8 cellular contexts compared by ENCODE assay signal in the genomic region with DNA sequence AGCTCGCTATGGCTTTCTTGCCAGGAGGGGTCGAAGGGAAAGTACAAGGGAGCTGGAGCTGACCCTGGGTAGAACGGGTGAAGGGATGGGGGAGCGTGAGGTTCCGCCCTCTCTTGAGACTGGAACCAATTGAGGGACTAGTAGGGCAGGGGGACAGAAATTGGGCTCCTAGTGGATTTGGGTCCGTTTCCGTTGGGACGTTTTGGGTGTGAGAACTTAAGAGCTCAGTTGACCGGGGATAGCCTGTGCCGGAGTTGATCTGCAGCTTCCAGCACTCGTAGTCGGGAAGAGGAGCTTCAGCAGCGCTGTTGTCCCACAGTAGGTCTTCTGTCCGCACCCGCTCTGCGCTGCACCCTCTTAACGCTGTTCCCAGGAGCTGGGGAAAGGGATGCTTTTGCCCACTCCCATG. TPM values are rescaled to one million over a fixed set of nuclear protein-coding genes. Genes with fewer than 3 reads are reported as not detected.
A peak's percentile ranks its signal among the peaks of the same experiment; 100 is the strongest.
DNase-seq lines count a peak whose midpoint lies in the region; ATAC-seq, FAIRE-seq and TF ChIP-seq lines count a peak whose summit lies in the region.

No MANE protein-coding gene starts in this region.

- FAIRE-seq in kidney (lab: Jason Lieb, UNC): no peak

- H3K27ac ChIP-seq in GM23248 (peak overlapping the region; percentile 44), OCI-LY7 (ENCODE audit: low read depth, low read length, poor library complexity, severe bottlenecking) (peak overlapping the region; percentile 69), kidney (ENCODE audit: low read depth in 2 of 2, low read length in 2 of 2) (peak overlapping the region in 1 of 2 donors; percentile 75)

- DNase-seq in COLO668 (lab: John Stamatoyannopoulos, UW; ENCODE audit: unreplicated experiment) (peak; percentile 22), GM23248 (peak; percentile 56), OCI-LY7 (ENCODE audit: low spot score) (peak; percentile 49), cardiac fibroblast (ENCODE audit: low read depth in 2 of 2) (peak; percentile 31 to 42), kidney (no peak), KG1 (lab: John Stamatoyannopoulos, UW) (no peak)
- peak in 1 of 2 donors; percentile 62 for DNase-seq in stimulated activated effector memory CD8-positive, alpha-beta T cell treated with anti-CD3 and anti-CD28 coated beads, Interleukin-12 subunit alpha, Interleukin-12 subunit beta, amount 100 ng/mL, for 72 hours (ENCODE audit: low spot score in 2 of 2)

- peak; percentile 42 for ATAC-seq in stimulated activated effector memory CD8-positive, alpha-beta T cell treated with anti-CD3 and anti-CD28 coated beads, Interleukin-12 subunit alpha, Interleukin-12 subunit beta, amount 100 ng/mL, for 72 hours
- no peak for ATAC-seq in GM19452 (IDR thresholded peaks at IDR 0.05; ENCODE audit: unreplicated experiment)

- whole genome bisulfite sequencing in GM23248 (ENCODE audit: low coverage in 1 of 2, low lambda C conversion rate in 2 of 2, missing lambda C conversion rate in 2 of 2), 2 experiments: 0 to 3% methylated on average over 16 to 17 of the region's 17 CpGs

- peak overlapping the region; percentile 86 for H3K9ac ChIP-seq in GM23248
- H3K9ac ChIP-seq in kidney (ENCODE audit: low read length in 2 of 2): peak overlapping the region; percentile 90 to 93

- POLR2A ChIA-PET in OCI-LY7 (lab: Charles Lee): interaction anchor here (0.5 to 2.2 kb wide), 12 partner anchors 10 to 681 kb away, joined by 3 to 16 read pairs (median 5); a partner anchor contains a TSS

- H3K27me3 ChIP-seq in GM23248 (replicated peaks; ENCODE audit: insufficient read depth): no peaks in the 10 kb centered on the region

- H3K9me3 ChIP-seq in GM23248 (ENCODE audit: low read depth): no peaks in the 10 kb centered on the region
- no peaks in the 10 kb centered on the region for H3K9me3 ChIP-seq in OCI-LY7 (ENCODE audit: low read length)
- no peaks in the 10 kb centered on the region for H3K9me3 ChIP-seq in kidney (ENCODE audit: control insufficient read depth in 1 of 2, low read length in 2 of 2)

- H3K9me2 ChIP-seq in GM23248 (ENCODE audit: insufficient read depth) (no peaks in the 10 kb centered on the region), OCI-LY7 (ENCODE audit: insufficient read depth, low read length) (no peaks in the 10 kb centered on the region)

- peaks cover 57% of the 10 kb centered on the region for H3K4me1 Mint-ChIP-seq in stimulated activated effector memory CD8-positive, alpha-beta T cell treated with anti-CD3 and anti-CD28 coated beads, Interleukin-12 subunit alpha, Interleukin-12 subunit beta, amount 100 ng/mL, for 72 hours

- CTCF ChIA-PET in OCI-LY7 (lab: Charles Lee; ENCODE audit: unreplicated experiment): interaction anchor here (1.1 kb wide), 1 partner anchor 11 kb away, joined by 4 read pairs; no protein-coding TSS in a partner anchor

- H2AFZ ChIP-seq in GM23248 (peak overlapping the region; percentile 90), OCI-LY7 (ENCODE audit: low read length) (peak overlapping the region; percentile 88)

- H3K36me3 ChIP-seq in GM23248 (ENCODE audit: low read depth): peaks cover 4% of the 10 kb centered on the region; the same call in 1 of the 2 replicates
- peaks cover 44% of the 10 kb centered on the region for H3K36me3 ChIP-seq in OCI-LY7 (ENCODE audit: insufficient read depth, low read length)
- H3K36me3 ChIP-seq in kidney (ENCODE audit: control insufficient read depth in 1 of 2, insufficient read depth in 2 of 2, low read length in 2 of 2): peaks cover 4 to 6% of the 10 kb centered on the region in 2 donors

- peak overlapping the region; percentile 94 for H3K4me3 Mint-ChIP-seq in stimulated activated effector memory CD8-positive, alpha-beta T cell treated with anti-CD3 and anti-CD28 coated beads, Interleukin-12 subunit alpha, Interleukin-12 subunit beta, amount 100 ng/mL, for 72 hours

- peak overlapping the region; percentile 96 for H3K27ac Mint-ChIP-seq in stimulated activated effector memory CD8-positive, alpha-beta T cell treated with anti-CD3 and anti-CD28 coated beads, Interleukin-12 subunit alpha, Interleukin-12 subunit beta, amount 100 ng/mL, for 72 hours

- H3K79me2 ChIP-seq in GM23248 (ENCODE audit: insufficient read depth) (peaks cover 47% of the 10 kb centered on the region), OCI-LY7 (ENCODE audit: insufficient read depth, low read depth, low read length) (peaks cover 32% of the 10 kb centered on the region)

- peak overlapping the region; percentile 90 for H3K4me2 ChIP-seq in GM23248 (ENCODE audit: unreplicated experiment)
- peak overlapping the region; percentile 88 for H3K4me2 ChIP-seq in OCI-LY7 (ENCODE audit: low read length)

- H3F3A ChIP-seq in GM23248 (ENCODE audit: insufficient read depth): no peaks in the 10 kb centered on the region

- peaks cover 8% of the 10 kb centered on the region for H3K4me1 ChIP-seq in GM23248 (ENCODE audit: insufficient read depth)
- peaks cover 27% of the 10 kb centered on the region for H3K4me1 ChIP-seq in OCI-LY7 (ENCODE audit: insufficient read depth, low read length, poor library complexity, severe bottlenecking)
- peaks cover 8 to 19% of the 10 kb centered on the region in 2 donors for H3K4me1 ChIP-seq in kidney (ENCODE audit: control insufficient read depth in 1 of 2, insufficient read depth in 1 of 2, low read depth in 1 of 2, low read length in 2 of 2)

- H3K36me3 Mint-ChIP-seq in stimulated activated effector memory CD8-positive, alpha-beta T cell treated with anti-CD3 and anti-CD28 coated beads, Interleukin-12 subunit alpha, Interleukin-12 subunit beta, amount 100 ng/mL, for 72 hours: peaks cover 53% of the 10 kb centered on the region

- TSS peak; percentile 85 for BruUV-seq in OCI-LY7 (replicated peaks; lab: Mats Ljungman, UMichigan)

- H3K4me3 ChIP-seq in GM23248: peak overlapping the region; percentile 83
- peak overlapping the region; percentile 99 for H3K4me3 ChIP-seq in OCI-LY7 (ENCODE audit: low read depth, low read length, poor library complexity, severe bottlenecking)
- peak overlapping the region; percentile 87 to 98 for H3K4me3 ChIP-seq in cardiac fibroblast (replicated peaks in 1 of 2; ENCODE audit: low read depth in 2 of 2, low read length in 2 of 2)
- H3K4me3 ChIP-seq in kidney (ENCODE audit: low read length in 2 of 2): peak overlapping the region; percentile 97 to 99

- TF ChIP-seq CTCF in OCI-LY7 (conservative IDR thresholded peaks at IDR 0.05; ENCODE audit: low read length) (no peak), cardiac fibroblast (IDR thresholded peaks at IDR 0.05; ENCODE audit: low read depth, low read length) (no peak), kidney (IDR thresholded peaks at IDR 0.05; ENCODE audit: borderline replicate concordance, extremely low read depth, insufficient read depth) (no peak)

- H4K20me1 ChIP-seq in GM23248 (ENCODE audit: insufficient read depth) (no peaks in the 10 kb centered on the region), OCI-LY7 (ENCODE audit: insufficient read depth, low read length) (no peaks in the 10 kb centered on the region)

- H3K9me3 Mint-ChIP-seq in stimulated activated effector memory CD8-positive, alpha-beta T cell treated with anti-CD3 and anti-CD28 coated beads, Interleukin-12 subunit alpha, Interleukin-12 subunit beta, amount 100 ng/mL, for 72 hours: no peaks in the 10 kb centered on the region

- intact Hi-C loops in OCI-LY7 (cut with micrococcal nuclease; ENCODE audit: unreplicated experiment) (loop anchor here (2.0 kb wide), 1 partner anchor 18 kb away; no protein-coding TSS in a partner anchor), kidney (cut with DNase I) (no loop called here)

- in situ Hi-C loops in GM23248 (cut with MboI): no loop called here

RNA-seq across cellular contexts. Expression of a gene that starts 0.5 kb away (rescaled TPM):
- total RNA-seq in GM23248 (2014; rRNA removed; shearing (Covaris generic)): 17.9 and 27.2 TPM in 2 replicates
- polyA plus RNA-seq in GM23248 (2016; fragmentation: Nextera tagmentation; extraction: Ambion mirVana) (19.4 and 21.2 TPM in 2 replicates), kidney (ENCODE audit: insufficient read depth, low read depth, low replicate concordance) (11.6 TPM)
- 49.1 and 55.4 TPM in 2 replicates for total RNA-seq in OCI-LY7 (2014; rRNA removed; shearing (Covaris generic))
- total RNA-seq in OCI-LY7 (2022) (72.3 and 80.3 TPM in 2 replicates), kidney (27.5 TPM)

RNA-seq across cellular contexts. Expression of a gene that starts 0.7 kb away (rescaled TPM):
- 35.8 and 37.8 TPM in 2 replicates for total RNA-seq in GM23248 (2014; rRNA removed; shearing (Covaris generic))
- polyA plus RNA-seq in GM23248 (2016; fragmentation: Nextera tagmentation; extraction: Ambion mirVana) (321 and 343 TPM in 2 replicates), kidney (ENCODE audit: insufficient read depth, low read depth, low replicate concordance) (291 TPM)
- total RNA-seq in OCI-LY7 (2014; rRNA removed; shearing (Covaris generic)): 40.2 and 41.0 TPM in 2 replicates
- total RNA-seq in OCI-LY7 (2022) (150 and 178 TPM in 2 replicates), kidney (149 TPM)

RNA-seq across cellular contexts. Expression of a gene that starts 2.8 kb away (rescaled TPM):
- total RNA-seq in GM23248 (2014; rRNA removed; shearing (Covaris generic)): 0.22 TPM in 1 of 2 replicates, not detected in the other
- polyA plus RNA-seq in GM23248 (2016; fragmentation: Nextera tagmentation; extraction: Ambion mirVana) (0.08 and 0.24 TPM in 2 replicates), kidney (ENCODE audit: insufficient read depth, low read depth, low replicate concordance) (0.71 TPM)
- total RNA-seq in OCI-LY7 (2014; rRNA removed; shearing (Covaris generic)): 4.3 and 5.6 TPM in 2 replicates
- total RNA-seq in OCI-LY7 (2022) (14.3 and 17.3 TPM in 2 replicates), kidney (3.9 TPM)

RNA-seq across cellular contexts. Expression of a gene that starts 16.4 kb away (rescaled TPM):
- 4.3 and 15.3 TPM in 2 replicates for total RNA-seq in GM23248 (2014; rRNA removed; shearing (Covaris generic))
- polyA plus RNA-seq in GM23248 (2016; fragmentation: Nextera tagmentation; extraction: Ambion mirVana) (3.1 and 4.3 TPM in 2 replicates), kidney (ENCODE audit: insufficient read depth, low read depth, low replicate concordance) (2.5 TPM)
- 3.8 and 9.6 TPM in 2 replicates for total RNA-seq in OCI-LY7 (2014; rRNA removed; shearing (Covaris generic))
- total RNA-seq in OCI-LY7 (2022) (4.7 and 5.8 TPM in 2 replicates), kidney (2.5 TPM)

RNA-seq across cellular contexts. Expression of a gene that starts 43.9 kb away (rescaled TPM):
- 56.5 and 73.6 TPM in 2 replicates for total RNA-seq in GM23248 (2014; rRNA removed; shearing (Covaris generic))
- polyA plus RNA-seq in GM23248 (2016; fragmentation: Nextera tagmentation; extraction: Ambion mirVana) (14.0 and 16.0 TPM in 2 replicates), kidney (ENCODE audit: insufficient read depth, low read depth, low replicate concordance) (41.5 TPM)
- 42.5 and 59.6 TPM in 2 replicates for total RNA-seq in OCI-LY7 (2014; rRNA removed; shearing (Covaris generic))
- total RNA-seq in OCI-LY7 (2022) (124 and 126 TPM in 2 replicates), kidney (94.6 TPM)

Comparison
In these comparisons a context has a peak if more than half of its experiments do, and no peak if none do; other contexts are left out.
1. DNase-seq: peak in COLO668 (single experiment), GM23248 (single experiment), OCI-LY7 (single experiment) and cardiac fibroblast (2 of 2); none in kidney (single experiment) and KG1 (single experiment).
2. Peak in every context shown above with its lines, with median percentiles within 50 percentile points of each other: H3K4me3 ChIP-seq.